ENCODE assay signal across 8 cellular contexts in the genomic region with DNA sequence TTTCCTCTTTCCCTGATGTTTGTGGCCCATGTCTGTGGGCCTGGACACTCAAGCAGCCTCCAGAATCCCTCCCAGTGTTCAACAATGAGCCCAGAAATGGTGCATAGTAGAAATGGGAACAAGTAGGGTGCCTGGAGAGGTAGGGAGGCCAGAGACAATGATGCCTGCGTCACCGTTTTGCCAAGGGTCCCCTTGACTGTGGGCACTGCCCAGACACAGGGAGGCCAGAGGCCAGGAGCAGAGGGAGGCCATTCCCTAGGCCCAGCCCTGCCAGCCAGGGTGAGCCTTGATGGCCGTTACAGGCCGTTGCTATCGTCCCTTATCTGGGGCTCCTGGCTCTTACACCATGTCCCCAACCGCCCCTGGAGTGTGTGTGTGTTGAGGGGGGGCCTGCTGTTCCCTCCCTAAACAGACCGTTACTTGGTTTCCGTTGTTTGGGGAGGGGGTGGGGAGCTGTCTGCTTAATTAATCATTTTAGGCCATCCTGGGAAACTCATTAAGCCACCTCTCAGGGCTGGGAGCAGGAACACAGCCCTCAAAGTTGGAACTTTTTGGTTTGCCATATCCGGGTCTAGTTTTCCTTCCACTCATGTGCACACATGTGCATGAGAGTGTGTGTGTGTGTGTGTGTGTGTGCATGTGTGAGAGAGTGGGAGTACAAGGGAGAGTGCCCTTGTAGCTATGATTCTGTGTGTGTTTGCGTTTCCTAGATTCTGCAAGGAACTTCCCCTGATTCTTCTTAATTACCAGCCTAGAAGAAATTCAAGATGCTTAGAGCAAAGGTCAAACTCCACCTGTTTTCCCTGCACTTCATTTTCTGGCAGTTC.
DNase-seq lines count a peak whose midpoint lies in the region; ATAC-seq and TF ChIP-seq lines count a peak whose summit lies in the region.
"Had no signal": no experiment of that assay in that cellular context is flagged by ENCODE, and none has a peak within 500 bp of the region (broad histone marks: within the 10 kb centered on the region; RNA-seq: fewer than 3 reads in every experiment).

No MANE protein-coding gene starts in this region.

- no peak overlapping the region for H3K9ac ChIP-seq in mesendoderm (ENCODE audit: low read length)

- TF ChIP-seq POLR2A in NB4 (IDR thresholded peaks at IDR 0.05; ENCODE audit: extremely low read depth, insufficient read length): no peak

- H3K4me3 Mint-ChIP-seq in brain: peak overlapping the region in 2 of 5 experiments; percentile 42 to 44
- no peak overlapping the region for H3K4me3 Mint-ChIP-seq in natural killer cell treated with Interleukin-12 subunit alpha and Interleukin-12 subunit beta and Interleukin-15 and Interleukin-18, amount 100 ng/mL, for 72 hours

- peak; percentile 96 for DNase-seq in NB4 (ENCODE audit: low read depth)
- no peak for DNase-seq in mesendoderm
- no peak for DNase-seq in thoracic aorta (ENCODE audit: low spot score)
- DNase-seq in EL: no peak
- DNase-seq in natural killer cell treated with Interleukin-12 subunit alpha and Interleukin-12 subunit beta and Interleukin-15 and Interleukin-18, amount 100 ng/mL, for 72 hours (ENCODE audit: low spot score): no peak
- DNase-seq in NK-92 treated with Interleukin-12 subunit alpha and Interleukin-12 subunit beta, amount 100 ng/mL, for 24 hours (lab: John Stamatoyannopoulos, UW): no peak
- DNase-seq: activated CD4-positive, alpha-beta T cell treated with anti-CD3 and anti-CD28 coated beads, Interleukin-2, amount 50 U/mL, for 1 hour had no signal

- H2BK5ac ChIP-seq in mesendoderm (ENCODE audit: low read length): no peak overlapping the region

- peak overlapping the region; percentile 61 for H3K56ac ChIP-seq in mesendoderm (ENCODE audit: low read length)

- H2BK120ac ChIP-seq in mesendoderm (ENCODE audit: low read depth, low read length): no peak overlapping the region

- ATAC-seq in thoracic aorta (ENCODE audit: insufficient number of reproducible peaks, low FRiP score, low read depth): no peak
- no peak for ATAC-seq in natural killer cell treated with Interleukin-12 subunit alpha and Interleukin-12 subunit beta and Interleukin-15 and Interleukin-18, amount 100 ng/mL, for 72 hours

- peak overlapping the region; percentile 4 to 100 (median 98) for H3K27ac Mint-ChIP-seq in brain
- H3K27ac Mint-ChIP-seq in natural killer cell treated with Interleukin-12 subunit alpha and Interleukin-12 subunit beta and Interleukin-15 and Interleukin-18, amount 100 ng/mL, for 72 hours: no peak overlapping the region

- H3K27ac ChIP-seq in mesendoderm (ENCODE audit: low read depth, low read length) (peak overlapping the region; percentile 54), thoracic aorta (peak overlapping the region; percentile 93 to 99)

- H3K4me3 ChIP-seq in NB4 (ENCODE audit: low read depth, low read length) (no peak overlapping the region), mesendoderm (ENCODE audit: low read length) (no peak overlapping the region), thoracic aorta (no peak overlapping the region)

- TF ChIP-seq CTCF in NB4 (IDR thresholded peaks at IDR 0.05; ENCODE audit: low read depth, low read length): no peak
- TF ChIP-seq CTCF in brain (conservative IDR thresholded peaks at IDR 0.05): no peak
- no peak for TF ChIP-seq CTCF in thoracic aorta (IDR thresholded peaks at IDR 0.05)

- H3K36me3 ChIP-seq in mesendoderm (ENCODE audit: control insufficient read depth, insufficient read depth, low read length) (no peaks in the 10 kb centered on the region), thoracic aorta (no peaks in the 10 kb centered on the region)

- peak overlapping the region; percentile 47 for H2AK5ac ChIP-seq in mesendoderm (ENCODE audit: low read length)

- peaks cover 7% of the 10 kb centered on the region for H3K27me3 Mint-ChIP-seq in brain
- H3K27me3 Mint-ChIP-seq in natural killer cell treated with Interleukin-12 subunit alpha and Interleukin-12 subunit beta and Interleukin-15 and Interleukin-18, amount 100 ng/mL, for 72 hours: no peaks in the 10 kb centered on the region

- H3K36me3 Mint-ChIP-seq in brain: no peaks in the 10 kb centered on the region
- no peaks in the 10 kb centered on the region for H3K36me3 Mint-ChIP-seq in natural killer cell treated with Interleukin-12 subunit alpha and Interleukin-12 subunit beta and Interleukin-15 and Interleukin-18, amount 100 ng/mL, for 72 hours

- H3K4me2 ChIP-seq in mesendoderm (ENCODE audit: low read length): no peak overlapping the region

- no peaks in the 10 kb centered on the region for H3K79me2 ChIP-seq in mesendoderm (ENCODE audit: control insufficient read depth, insufficient read depth, low read length)

- peaks cover 0 to 4% (median 0%) of the 10 kb centered on the region in 5 experiments for H3K9me3 Mint-ChIP-seq in brain
- no peaks in the 10 kb centered on the region for H3K9me3 Mint-ChIP-seq in natural killer cell treated with Interleukin-12 subunit alpha and Interleukin-12 subunit beta and Interleukin-15 and Interleukin-18, amount 100 ng/mL, for 72 hours

- H4K5ac ChIP-seq in mesendoderm (ENCODE audit: low read length): no peak overlapping the region

- H3K79me1 ChIP-seq in mesendoderm (ENCODE audit: low read length): no peaks in the 10 kb centered on the region

- H4K8ac ChIP-seq in mesendoderm (ENCODE audit: low read depth, low read length): no peak overlapping the region

- no peak overlapping the region for H3K4ac ChIP-seq in mesendoderm (ENCODE audit: low read depth, low read length)

- no peak overlapping the region for H2BK15ac ChIP-seq in mesendoderm (replicated peaks; ENCODE audit: low read depth)

- peaks cover 30% of the 10 kb centered on the region for H3K4me1 ChIP-seq in mesendoderm (ENCODE audit: control insufficient read depth, low read depth, low read length)
- H3K4me1 ChIP-seq in thoracic aorta (ENCODE audit: control insufficient read depth in 1 of 2, low read depth in 2 of 2): peaks cover 69 to 96% of the 10 kb centered on the region in 2 donors

- no peaks in the 10 kb centered on the region for H3K9me3 ChIP-seq in thoracic aorta

- H3K4me1 Mint-ChIP-seq in brain: peaks cover 96% of the 10 kb centered on the region
- no peaks in the 10 kb centered on the region for H3K4me1 Mint-ChIP-seq in natural killer cell treated with Interleukin-12 subunit alpha and Interleukin-12 subunit beta and Interleukin-15 and Interleukin-18, amount 100 ng/mL, for 72 hours (ENCODE audit: low read depth in 2 of 2)

- H3K18ac ChIP-seq in mesendoderm (ENCODE audit: low read length): no peak overlapping the region

- H3K23ac ChIP-seq in mesendoderm (ENCODE audit: low read length): no peak overlapping the region

- no CpG with 5 or more reads among the region's 10 CpGs for WGBS in mesendoderm (ENCODE audit: extremely low coverage, insufficient coverage, low lambda C conversion rate)

- H3K27me3 ChIP-seq in mesendoderm (ENCODE audit: insufficient read depth, low read length, poor library complexity): no peaks in the 10 kb centered on the region
- no peaks in the 10 kb centered on the region for H3K27me3 ChIP-seq in thoracic aorta (replicated peaks; ENCODE audit: insufficient read depth)

Comparison
In these comparisons a context has a peak if more than half of its experiments do, and no peak if none do; other contexts are left out.
1. H3K27ac Mint-ChIP-seq: peak in brain (5 of 5); none in natural killer cell treated with Interleukin-12 subunit alpha and Interleukin-12 subunit beta and Interleukin-15 and Interleukin-18, amount 100 ng/mL, for 72 hours (0 of 2).